In the genomic region with DNA sequence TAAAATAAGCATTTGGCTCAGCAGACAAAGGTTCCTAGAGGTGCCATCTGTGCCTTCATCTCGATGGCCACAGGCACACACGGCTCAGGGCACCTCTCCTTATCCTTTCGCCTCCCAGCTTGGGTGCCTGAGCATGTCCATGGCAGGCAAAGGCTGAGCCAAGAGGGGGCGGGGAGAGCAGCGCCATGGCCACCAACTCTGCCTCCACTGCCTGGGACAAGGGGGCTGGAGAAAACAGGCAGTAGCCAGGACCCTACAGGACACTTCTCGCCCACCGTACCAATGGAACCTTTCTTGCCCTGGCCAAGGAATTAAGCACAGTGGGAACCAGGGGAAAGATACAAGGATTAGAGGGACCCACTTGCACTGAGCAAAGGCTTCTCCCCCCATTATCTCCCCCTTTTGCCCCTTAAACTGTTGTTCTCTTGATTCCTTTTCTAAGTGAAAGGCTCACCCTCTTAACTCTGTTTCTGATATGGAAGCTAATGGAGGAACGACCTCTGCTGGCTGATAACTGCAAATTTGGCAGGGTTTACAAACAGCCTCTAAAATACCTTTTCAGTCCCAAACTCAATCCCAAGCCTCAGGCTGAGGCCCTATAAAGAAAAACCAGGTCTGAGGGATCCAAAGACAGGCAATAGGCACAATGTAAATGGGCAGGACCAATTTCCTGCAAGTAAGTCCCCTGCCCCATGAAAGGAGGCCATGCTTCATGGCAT, we compare ENCODE assay signal across 2 cellular contexts.
TF ChIP-seq lines count a peak whose summit lies in the region.

No MANE protein-coding gene starts in this region.

TF ChIP-seq in IMR-90, 13 proteins besides CTCF, POLR2A, EP300 and RAD21:
- TF ChIP-seq RFX5 (IDR thresholded peaks at IDR 0.05; ENCODE audit: low read depth, low read length) (no peak), FOS (IDR thresholded peaks at IDR 0.05; ENCODE audit: low read depth, low read length) (no peak), CEBPB (IDR thresholded peaks at IDR 0.05; ENCODE audit: low read depth, low read length) (no peak), BHLHE40 (IDR thresholded peaks at IDR 0.05; ENCODE audit: low read depth, low read length) (no peak), MAFK (IDR thresholded peaks at IDR 0.05; ENCODE audit: low read depth, low read length) (no peak), MAZ (IDR thresholded peaks at IDR 0.05; ENCODE audit: borderline replicate concordance, low read depth, low read length) (no peak), CHD1 (IDR thresholded peaks at IDR 0.05; ENCODE audit: low read depth, low read length) (no peak), MXI1 (IDR thresholded peaks at IDR 0.05; ENCODE audit: borderline replicate concordance, low read depth, low read length) (no peak), RCOR1 (IDR thresholded peaks at IDR 0.05; ENCODE audit: insufficient replicate concordance, low read length) (no peak), SMC3 (IDR thresholded peaks at IDR 0.05; ENCODE audit: low read depth, low read length) (no peak), NFE2L2 (IDR thresholded peaks at IDR 0.05; ENCODE audit: low read depth, low read length) (no peak)
- TF ChIP-seq, protein P1, sequence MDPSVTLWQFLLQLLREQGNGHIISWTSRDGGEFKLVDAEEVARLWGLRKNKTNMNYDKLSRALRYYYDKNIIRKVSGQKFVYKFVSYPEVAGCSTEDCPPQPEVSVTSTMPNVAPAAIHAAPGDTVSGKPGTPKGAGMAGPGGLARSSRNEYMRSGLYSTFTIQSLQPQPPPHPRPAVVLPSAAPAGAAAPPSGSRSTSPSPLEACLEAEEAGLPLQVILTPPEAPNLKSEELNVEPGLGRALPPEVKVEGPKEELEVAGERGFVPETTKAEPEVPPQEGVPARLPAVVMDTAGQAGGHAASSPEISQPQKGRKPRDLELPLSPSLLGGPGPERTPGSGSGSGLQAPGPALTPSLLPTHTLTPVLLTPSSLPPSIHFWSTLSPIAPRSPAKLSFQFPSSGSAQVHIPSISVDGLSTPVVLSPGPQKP (IDR thresholded peaks at IDR 0.05; ENCODE audit: borderline replicate concordance, low read depth, low read length) = no peak
- TF ChIP-seq, protein P2, sequence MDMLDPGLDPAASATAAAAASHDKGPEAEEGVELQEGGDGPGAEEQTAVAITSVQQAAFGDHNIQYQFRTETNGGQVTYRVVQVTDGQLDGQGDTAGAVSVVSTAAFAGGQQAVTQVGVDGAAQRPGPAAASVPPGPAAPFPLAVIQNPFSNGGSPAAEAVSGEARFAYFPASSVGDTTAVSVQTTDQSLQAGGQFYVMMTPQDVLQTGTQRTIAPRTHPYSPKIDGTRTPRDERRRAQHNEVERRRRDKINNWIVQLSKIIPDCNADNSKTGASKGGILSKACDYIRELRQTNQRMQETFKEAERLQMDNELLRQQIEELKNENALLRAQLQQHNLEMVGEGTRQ (IDR thresholded peaks at IDR 0.05; ENCODE audit: low read depth, low read length) = no peak

TF ChIP-seq in WTC11, 78 proteins besides CTCF, POLR2A, EP300 and RAD21:
- TF ChIP-seq NR3C1 (CRISPR knock-in tag; conservative IDR thresholded peaks at IDR 0.05; ENCODE audit: low read depth) (no peak), GRHL2 (CRISPR knock-in tag; IDR thresholded peaks at IDR 0.05; ENCODE audit: insufficient replicate concordance, severe bottlenecking) (no peak), TEAD1 (CRISPR knock-in tag; IDR thresholded peaks at IDR 0.05) (no peak), TEAD4 (CRISPR knock-in tag; IDR thresholded peaks at IDR 0.05) (no peak), NFATC4 (CRISPR knock-in tag; IDR thresholded peaks at IDR 0.05) (no peak), ZNF317 (CRISPR knock-in tag; IDR thresholded peaks at IDR 0.05; ENCODE audit: borderline replicate concordance, low read depth) (no peak), FOXK1 (CRISPR knock-in tag; IDR thresholded peaks at IDR 0.05) (no peak), ESRRA (CRISPR knock-in tag; IDR thresholded peaks at IDR 0.05; ENCODE audit: borderline replicate concordance) (no peak), GABPB1 (CRISPR knock-in tag; IDR thresholded peaks at IDR 0.05) (no peak), RELA (CRISPR knock-in tag; IDR thresholded peaks at IDR 0.05; ENCODE audit: borderline replicate concordance) (no peak), HMGA2 (CRISPR knock-in tag; IDR thresholded peaks at IDR 0.05) (no peak), NR1H2 (CRISPR knock-in tag; IDR thresholded peaks at IDR 0.05) (no peak), ZNF232 (CRISPR knock-in tag; IDR thresholded peaks at IDR 0.05) (no peak), ZNF219 (CRISPR knock-in tag; IDR thresholded peaks at IDR 0.05; ENCODE audit: borderline replicate concordance) (no peak)
- TF ChIP-seq, protein P3, sequence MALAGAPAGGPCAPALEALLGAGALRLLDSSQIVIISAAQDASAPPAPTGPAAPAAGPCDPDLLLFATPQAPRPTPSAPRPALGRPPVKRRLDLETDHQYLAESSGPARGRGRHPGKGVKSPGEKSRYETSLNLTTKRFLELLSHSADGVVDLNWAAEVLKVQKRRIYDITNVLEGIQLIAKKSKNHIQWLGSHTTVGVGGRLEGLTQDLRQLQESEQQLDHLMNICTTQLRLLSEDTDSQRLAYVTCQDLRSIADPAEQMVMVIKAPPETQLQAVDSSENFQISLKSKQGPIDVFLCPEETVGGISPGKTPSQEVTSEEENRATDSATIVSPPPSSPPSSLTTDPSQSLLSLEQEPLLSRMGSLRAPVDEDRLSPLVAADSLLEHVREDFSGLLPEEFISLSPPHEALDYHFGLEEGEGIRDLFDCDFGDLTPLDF (CRISPR knock-in tag; IDR thresholded peaks at IDR 0.05) = no peak
- TF ChIP-seq, protein P4, sequence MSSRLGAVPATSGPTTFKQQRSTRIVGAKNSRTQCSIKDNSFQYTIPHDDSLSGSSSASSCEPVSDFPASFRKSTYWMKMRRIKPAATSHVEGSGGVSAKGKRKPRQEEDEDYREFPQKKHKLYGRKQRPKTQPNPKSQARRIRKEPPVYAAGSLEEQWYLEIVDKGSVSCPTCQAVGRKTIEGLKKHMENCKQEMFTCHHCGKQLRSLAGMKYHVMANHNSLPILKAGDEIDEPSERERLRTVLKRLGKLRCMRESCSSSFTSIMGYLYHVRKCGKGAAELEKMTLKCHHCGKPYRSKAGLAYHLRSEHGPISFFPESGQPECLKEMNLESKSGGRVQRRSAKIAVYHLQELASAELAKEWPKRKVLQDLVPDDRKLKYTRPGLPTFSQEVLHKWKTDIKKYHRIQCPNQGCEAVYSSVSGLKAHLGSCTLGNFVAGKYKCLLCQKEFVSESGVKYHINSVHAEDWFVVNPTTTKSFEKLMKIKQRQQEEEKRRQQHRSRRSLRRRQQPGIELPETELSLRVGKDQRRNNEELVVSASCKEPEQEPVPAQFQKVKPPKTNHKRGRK (CRISPR knock-in tag; IDR thresholded peaks at IDR 0.05; ENCODE audit: borderline replicate concordance) = no peak
- TF ChIP-seq, protein P5, sequence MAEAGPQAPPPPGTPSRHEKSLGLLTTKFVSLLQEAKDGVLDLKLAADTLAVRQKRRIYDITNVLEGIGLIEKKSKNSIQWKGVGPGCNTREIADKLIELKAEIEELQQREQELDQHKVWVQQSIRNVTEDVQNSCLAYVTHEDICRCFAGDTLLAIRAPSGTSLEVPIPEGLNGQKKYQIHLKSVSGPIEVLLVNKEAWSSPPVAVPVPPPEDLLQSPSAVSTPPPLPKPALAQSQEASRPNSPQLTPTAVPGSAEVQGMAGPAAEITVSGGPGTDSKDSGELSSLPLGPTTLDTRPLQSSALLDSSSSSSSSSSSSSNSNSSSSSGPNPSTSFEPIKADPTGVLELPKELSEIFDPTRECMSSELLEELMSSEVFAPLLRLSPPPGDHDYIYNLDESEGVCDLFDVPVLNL (CRISPR knock-in tag; IDR thresholded peaks at IDR 0.05; ENCODE audit: borderline replicate concordance, low read depth) = no peak
- TF ChIP-seq, protein P6, sequence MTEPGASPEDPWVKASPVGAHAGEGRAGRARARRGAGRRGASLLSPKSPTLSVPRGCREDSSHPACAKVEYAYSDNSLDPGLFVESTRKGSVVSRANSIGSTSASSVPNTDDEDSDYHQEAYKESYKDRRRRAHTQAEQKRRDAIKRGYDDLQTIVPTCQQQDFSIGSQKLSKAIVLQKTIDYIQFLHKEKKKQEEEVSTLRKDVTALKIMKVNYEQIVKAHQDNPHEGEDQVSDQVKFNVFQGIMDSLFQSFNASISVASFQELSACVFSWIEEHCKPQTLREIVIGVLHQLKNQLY (CRISPR knock-in tag; IDR thresholded peaks at IDR 0.05) = no peak
- TF ChIP-seq, protein P2 (CRISPR knock-in tag; IDR thresholded peaks at IDR 0.05) = no peak
- TF ChIP-seq, protein P7, sequence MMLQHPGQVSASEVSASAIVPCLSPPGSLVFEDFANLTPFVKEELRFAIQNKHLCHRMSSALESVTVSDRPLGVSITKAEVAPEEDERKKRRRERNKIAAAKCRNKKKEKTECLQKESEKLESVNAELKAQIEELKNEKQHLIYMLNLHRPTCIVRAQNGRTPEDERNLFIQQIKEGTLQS (CRISPR knock-in tag; conservative IDR thresholded peaks at IDR 0.05) = no peak
